Comparison of ENCODE assay signal across 29 cellular contexts in the genomic region with DNA sequence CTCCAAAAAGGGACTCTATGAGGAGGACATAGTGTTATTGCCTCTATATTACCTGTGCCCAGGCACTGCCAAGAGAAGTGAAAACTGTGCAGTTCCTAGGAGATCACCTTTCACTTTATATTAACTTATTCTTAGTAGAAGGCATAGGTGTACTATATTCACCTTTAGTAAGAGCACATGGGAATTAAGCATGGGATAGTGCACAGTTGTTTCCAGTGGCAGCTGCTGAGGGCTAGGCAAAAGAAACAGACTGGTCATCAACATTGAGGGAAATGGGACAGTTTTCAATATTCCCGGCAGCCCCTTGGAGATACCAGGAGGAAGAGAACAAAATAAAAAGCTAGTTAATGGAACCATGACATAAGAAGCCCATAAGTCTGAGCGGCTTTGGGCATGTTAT.
"Had no signal": no experiment of that assay in that cellular context is flagged by ENCODE, and none has a peak within 500 bp of the region (broad histone marks: within the 10 kb centered on the region; RNA-seq: fewer than 3 reads in every experiment).

No MANE protein-coding gene starts in this region.

- H3K27ac Mint-ChIP-seq: activated B cell treated with CpG ODN at 0.5 μM for 24 hours; activated CD8-positive, alpha-beta T cell treated with anti-CD3 and anti-CD28 coated beads for 36 hours; activated naive CD4-positive, alpha-beta T cell treated with anti-CD3 and anti-CD28 coated beads, Interleukin-2, amount 10 ng/mL, durations not matched to agents 7 days and 5 days; activated naive CD4-positive, alpha-beta T cell treated with anti-CD3 and anti-CD28 coated beads, Interleukin-2, amount 50 U/mL, for 72 hours; activated naive CD8-positive, alpha-beta T cell treated with anti-CD3 and anti-CD28 coated beads, Interleukin-2, amount 10 ng/mL, durations not matched to agents 7 days and 5 days; activated T-helper 2 cell treated with anti-CD3 and anti-CD28 coated beads, Interferon-gamma antibody, Interleukin-2, Interleukin-4, amounts not matched to agents 10 μg/mL and 5 μg/mL and 100 μg/mL, durations not matched to agents 14 hours and 24 hours and 36 hours; endodermal cell; T-helper 17 cell; T-helper 2 cell treated with Interferon-gamma antibody and Interleukin-4, amounts not matched to agents 5 μg/mL and 100 μg/mL, for 36 hours had no signal

- ATAC-seq: activated CD4-positive, CD25-positive, alpha-beta regulatory T cell treated with anti-CD3 and anti-CD28 coated beads, Interleukin-2, amount 50 U/mL, for 24 hours; activated CD8-positive, alpha-beta T cell treated with anti-CD3 and anti-CD28 coated beads for 36 hours; activated naive CD4-positive, alpha-beta T cell treated with anti-CD3 and anti-CD28 coated beads, Interleukin-2, amount 50 U/mL, for 72 hours; activated T-cell treated with anti-CD3 and anti-CD28 coated beads, Interleukin-2, amount 50 U/mL, for 4 hours; esophagus mucosa; T-helper 17 cell had no signal

- H3K36me3 Mint-ChIP-seq: activated naive CD4-positive, alpha-beta T cell treated with anti-CD3 and anti-CD28 coated beads, Interleukin-2, amount 50 U/mL, for 72 hours had no signal

- H3K27me3 Mint-ChIP-seq: activated B cell treated with CpG ODN at 0.5 μM for 24 hours; activated CD8-positive, alpha-beta T cell treated with anti-CD3 and anti-CD28 coated beads for 36 hours; activated naive CD4-positive, alpha-beta T cell treated with anti-CD3 and anti-CD28 coated beads, Interleukin-2, amount 10 ng/mL, durations not matched to agents 7 days and 5 days; activated naive CD8-positive, alpha-beta T cell treated with anti-CD3 and anti-CD28 coated beads, Interleukin-2, amount 10 ng/mL, durations not matched to agents 7 days and 5 days; T-helper 17 cell had no signal

- H3K9me3 Mint-ChIP-seq: activated B cell treated with CpG ODN at 0.5 μM for 24 hours; activated CD8-positive, alpha-beta T cell treated with anti-CD3 and anti-CD28 coated beads for 36 hours; activated naive CD4-positive, alpha-beta T cell treated with anti-CD3 and anti-CD28 coated beads, Interleukin-2, amount 10 ng/mL, durations not matched to agents 7 days and 5 days; activated naive CD4-positive, alpha-beta T cell treated with anti-CD3 and anti-CD28 coated beads, Interleukin-2, amount 50 U/mL, for 72 hours; activated naive CD8-positive, alpha-beta T cell treated with anti-CD3 and anti-CD28 coated beads, Interleukin-2, amount 10 ng/mL, durations not matched to agents 7 days and 5 days; activated T-cell treated with anti-CD3 and anti-CD28 coated beads, Interleukin-2, amount 50 U/mL, for 4 hours; activated T-helper 2 cell treated with anti-CD3 and anti-CD28 coated beads, Interferon-gamma antibody, Interleukin-2, Interleukin-4, amounts not matched to agents 10 μg/mL and 5 μg/mL and 100 μg/mL, durations not matched to agents 14 hours and 24 hours and 36 hours; T-helper 2 cell treated with Interferon-gamma antibody and Interleukin-4, amounts not matched to agents 5 μg/mL and 100 μg/mL, for 36 hours had no signal

- FAIRE-seq: bronchial epithelial cell, frontal cortex had no signal

- DNase-seq: activated B cell treated with CpG ODN at 0.5 μM for 24 hours; activated CD4-positive, alpha-beta T cell treated with anti-CD3 and anti-CD28 coated beads for 48 hours; activated CD4-positive, alpha-beta T cell treated with anti-CD3 and anti-CD28 coated beads, Interleukin-2, amount 50 U/mL, for 1 hour; activated CD4-positive, alpha-beta T cell treated with anti-CD3 and anti-CD28 coated beads, Interleukin-2, amount 50 U/mL, for 48 hours; activated CD8-positive, alpha-beta memory T cell treated with anti-CD3 and anti-CD28 coated beads for 24 hours; activated CD8-positive, alpha-beta T cell treated with anti-CD3 and anti-CD28 coated beads for 36 hours; activated effector memory CD4-positive, alpha-beta T cell treated with anti-CD3 and anti-CD28 coated beads, Interleukin-2, amount 50 U/mL, for 16 hours; activated naive CD4-positive, alpha-beta T cell; activated naive CD4-positive, alpha-beta T cell treated with anti-CD3 and anti-CD28 coated beads, Interleukin-2, amount 10 ng/mL, durations not matched to agents 7 days and 5 days; activated naive CD8-positive, alpha-beta T cell treated with anti-CD3 and anti-CD28 coated beads, Interleukin-2, amount 10 ng/mL, durations not matched to agents 7 days and 5 days; activated T-cell treated with anti-CD3 and anti-CD28 coated beads, Interleukin-2, amount 50 U/mL, for 4 hours; brain microvascular endothelial cell; cerebellar nuclear complex; colonic mucosa; effector CD8-positive, alpha-beta T cell; endodermal cell; foreskin fibroblast; glutamatergic neuron; T-helper 1 cell; T-helper 17 cell; T1000; WERI-Rb-1 had no signal

- H3K4me3 Mint-ChIP-seq: activated B cell treated with CpG ODN at 0.5 μM for 24 hours; activated CD8-positive, alpha-beta T cell treated with anti-CD3 and anti-CD28 coated beads for 36 hours; activated naive CD4-positive, alpha-beta T cell treated with anti-CD3 and anti-CD28 coated beads, Interleukin-2, amount 10 ng/mL, durations not matched to agents 7 days and 5 days; activated naive CD8-positive, alpha-beta T cell treated with anti-CD3 and anti-CD28 coated beads, Interleukin-2, amount 10 ng/mL, durations not matched to agents 7 days and 5 days; activated T-cell treated with anti-CD3 and anti-CD28 coated beads, Interleukin-2, amount 50 U/mL, for 4 hours; endodermal cell; T-helper 17 cell; T-helper 2 cell treated with Interferon-gamma antibody and Interleukin-4, amounts not matched to agents 5 μg/mL and 100 μg/mL, for 36 hours had no signal
